Comparison of ENCODE assay signal across 8 cellular contexts in genomic region chrX:318068-318738, GRCh38. TPM values are rescaled to one million over a fixed set of nuclear protein-coding genes. Genes with fewer than 3 reads are reported as not detected.
DNase-seq lines count a peak whose midpoint lies in the region; ATAC-seq and TF ChIP-seq lines count a peak whose summit lies in the region.

No MANE protein-coding gene starts in this region.

- H3K4me1 ChIP-seq in duodenal mucosa (ENCODE audit: control insufficient read depth in 1 of 2, insufficient read depth in 2 of 2, low read length in 2 of 2): peaks cover 4 to 18% of the 10 kb centered on the region in 2 donors
- no peaks in the 10 kb centered on the region for H3K4me1 ChIP-seq in mesendoderm (ENCODE audit: control insufficient read depth, low read depth, low read length)

- no peak overlapping the region for H3K4me2 ChIP-seq in mesendoderm (ENCODE audit: low read length)

- peaks cover 0 to 3% of the 10 kb centered on the region in 2 donors for H3K27me3 ChIP-seq in duodenal mucosa (ENCODE audit: control insufficient read depth in 1 of 2, insufficient read depth in 2 of 2, low read length in 2 of 2)
- H3K27me3 ChIP-seq in mesendoderm (ENCODE audit: insufficient read depth, low read length, poor library complexity): no peaks in the 10 kb centered on the region

- H3K4me3 ChIP-seq in duodenal mucosa (ENCODE audit: low read depth in 1 of 2, low read length in 2 of 2) (peak overlapping the region; percentile 69 to 83), mesendoderm (ENCODE audit: low read length) (peak overlapping the region; percentile 84)

- no peaks in the 10 kb centered on the region for H3K9me3 ChIP-seq in duodenal mucosa (ENCODE audit: control insufficient read depth in 1 of 2, low read length in 2 of 2)

- H2BK120ac ChIP-seq in mesendoderm (ENCODE audit: low read depth, low read length): no peak overlapping the region

- no peak overlapping the region for H3K23ac ChIP-seq in mesendoderm (ENCODE audit: low read length)

- H3K27ac ChIP-seq in duodenal mucosa (ENCODE audit: low read depth, low read length) (peak overlapping the region; percentile 95), mesendoderm (ENCODE audit: low read depth, low read length) (peak overlapping the region; percentile 82)

- ATAC-seq in HG03439 (IDR thresholded peaks at IDR 0.05; ENCODE audit: unreplicated experiment): peak; percentile 58

- H4K8ac ChIP-seq in mesendoderm (ENCODE audit: low read depth, low read length): no peak overlapping the region

- H3K18ac ChIP-seq in mesendoderm (ENCODE audit: low read length): peak overlapping the region; percentile 64

- peak; percentile 67 for TF ChIP-seq POLR2A in GM19099 (IDR thresholded peaks at IDR 0.05; ENCODE audit: extremely low read depth, insufficient read length, low read depth)

- peak overlapping the region; percentile 26 for H3K4ac ChIP-seq in mesendoderm (ENCODE audit: low read depth, low read length)

- peaks cover 2% of the 10 kb centered on the region for H3K79me1 ChIP-seq in mesendoderm (ENCODE audit: low read length)

- H3K9ac ChIP-seq in duodenal mucosa (ENCODE audit: low read depth in 1 of 2, low read length in 2 of 2): peak overlapping the region; percentile 50 to 72
- peak overlapping the region; percentile 93 for H3K9ac ChIP-seq in mesendoderm (ENCODE audit: low read length)

- DNase-seq in 8988T (peak; percentile 88), mesendoderm (peak; percentile 100), HuH-7 (ENCODE audit: low spot score) (no peak)
- DNase-seq in activated CD4-positive, alpha-beta T cell treated with anti-CD3 and anti-CD28 coated beads for 4 hours: peak; percentile 97 to 98
- peak; percentile 85 to 96 for DNase-seq in stimulated activated CD8-positive, alpha-beta memory T cell treated with anti-CD3 and anti-CD28 coated beads, Interleukin-15, amount 100 ng/mL, for 4 hours (ENCODE audit: low read depth in 2 of 2)

- no peak overlapping the region for H2AK5ac ChIP-seq in mesendoderm (ENCODE audit: low read length)

- no peak overlapping the region for H2BK5ac ChIP-seq in mesendoderm (ENCODE audit: low read length)

- no peak overlapping the region for H4K5ac ChIP-seq in mesendoderm (ENCODE audit: low read length)

- H3K56ac ChIP-seq in mesendoderm (ENCODE audit: low read length): peak overlapping the region; percentile 98

- WGBS in mesendoderm (ENCODE audit: extremely low coverage, insufficient coverage, low lambda C conversion rate): no CpG with 5 or more reads among the region's 61 CpGs

- peaks cover 5% of the 10 kb centered on the region for H3K79me2 ChIP-seq in mesendoderm (ENCODE audit: control insufficient read depth, insufficient read depth, low read length)

- no peak overlapping the region for H2BK15ac ChIP-seq in mesendoderm (replicated peaks; ENCODE audit: low read depth)

- peaks cover 4 to 27% of the 10 kb centered on the region in 2 donors for H3K36me3 ChIP-seq in duodenal mucosa (ENCODE audit: control insufficient read depth in 1 of 2, insufficient read depth in 2 of 2, low read length in 2 of 2)
- H3K36me3 ChIP-seq in mesendoderm (ENCODE audit: control insufficient read depth, insufficient read depth, low read length): no peaks in the 10 kb centered on the region

RNA-seq across cellular contexts. Expression of gene GTPBP6, which starts 0.4 kb away (rescaled TPM):
- polyA plus RNA-seq in mesendoderm (2013, experiment 1 of 2): 38.4 TPM
- 38.5 TPM for polyA plus RNA-seq in mesendoderm (2013, experiment 2 of 2)

RNA-seq across cellular contexts. Expression of gene PLCXD1, which starts 37.0 kb away (rescaled TPM):
- 24.1 TPM for polyA plus RNA-seq in mesendoderm (2013, experiment 1 of 2)
- 26.6 TPM for polyA plus RNA-seq in mesendoderm (2013, experiment 2 of 2)
